In genomic region chr1:183449223-183449770, GRCh38 we compare ENCODE assay signal across 27 cellular contexts. TPM values are rescaled to one million over a fixed set of nuclear protein-coding genes. Genes with fewer than 3 reads are reported as not detected.
"Had no signal": no experiment of that assay in that cellular context is flagged by ENCODE, and none has a peak within 500 bp of the region (broad histone marks: within the 10 kb centered on the region; RNA-seq: fewer than 3 reads in every experiment).

No MANE protein-coding gene starts in this region.

- H3K9me3 ChIP-seq: gastroesophageal sphincter, heart left ventricle, left lung, mucosa of descending colon, suprapubic skin, thyroid gland had no signal

- H3K4me3 ChIP-seq: dorsolateral prefrontal cortex, gastroesophageal sphincter, heart left ventricle, left lung, mucosa of descending colon, smooth muscle cell, suprapubic skin, thyroid gland had no signal

- H3K79me2 ChIP-seq: parathyroid adenoma had no signal

- DNase-seq: dorsolateral prefrontal cortex; effector CD4-positive, alpha-beta T cell; foreskin keratinocyte; heart left ventricle; hippocampal formation; left cardiac atrium; left lung; mesenchymal stem cell; mucosa of descending colon; naive B cell; stimulated activated CD4-positive, alpha-beta T cell treated with anti-CD3 and anti-CD28 coated beads, Interleukin-12 subunit alpha, Interleukin-12 subunit beta, amount 100 ng/mL, for 4 hours; stimulated activated CD4-positive, alpha-beta T cell treated with anti-CD3 and anti-CD28 coated beads, Interleukin-1b, Interleukin-23, amount 100 ng/mL, for 48 hours; stimulated activated CD4-positive, alpha-beta T cell treated with anti-CD3 and anti-CD28 coated beads, Interleukin-4, amount 100 ng/mL, for 1 hour; stimulated activated CD8-positive, alpha-beta memory T cell treated with anti-CD3 and anti-CD28 coated beads, Interleukin-4, amount 100 ng/mL, for 48 hours; stimulated activated naive CD4-positive, alpha-beta T cell; stimulated activated naive CD8-positive, alpha-beta T cell treated with anti-CD3 and anti-CD28 coated beads, Interleukin-15, amount 100 ng/mL, for 72 hours; thyroid gland had no signal

- H2AFZ ChIP-seq: parathyroid adenoma had no signal

- H3K36me3 ChIP-seq: gastroesophageal sphincter, heart left ventricle, left lung, suprapubic skin, thyroid gland had no signal

- H3K4me2 ChIP-seq: smooth muscle cell had no signal

- H3K9ac ChIP-seq: parathyroid adenoma had no signal

- H3K4me1 ChIP-seq: gastroesophageal sphincter, heart left ventricle, left lung, suprapubic skin, thyroid gland had no signal

- H3K27me3 ChIP-seq: dorsolateral prefrontal cortex, foreskin keratinocyte, gastroesophageal sphincter, heart left ventricle, left lung, thyroid gland had no signal

- ATAC-seq: esophagus mucosa; foreskin keratinocyte; gastroesophageal sphincter; heart left ventricle; left cardiac atrium; mucosa of descending colon; natural killer cell treated with Interleukin-12 subunit alpha and Interleukin-12 subunit beta and Interleukin-15 and Interleukin-18, amount 100 ng/mL, for 72 hours; sciatic nerve; stimulated activated naive CD8-positive, alpha-beta T cell treated with anti-CD3 and anti-CD28 coated beads, Interleukin-15, amount 100 ng/mL, for 72 hours had no signal

- FAIRE-seq: colon, islet of Langerhans had no signal

- H3K27ac ChIP-seq: dorsolateral prefrontal cortex, epithelial cell of prostate, foreskin keratinocyte, gastroesophageal sphincter, heart left ventricle, left lung, parathyroid adenoma, suprapubic skin, thyroid gland had no signal

RNA-seq across cellular contexts. Expression of gene NMNAT2, which starts 31.1 kb away (rescaled TPM):
- total RNA-seq: natural killer cell treated with Interleukin-12 subunit alpha and Interleukin-12 subunit beta and Interleukin-15 and Interleukin-18, amount 100 ng/mL, for 72 hours had no signal
